ENCODE assay signal across 12 cellular contexts in the genomic region with DNA sequence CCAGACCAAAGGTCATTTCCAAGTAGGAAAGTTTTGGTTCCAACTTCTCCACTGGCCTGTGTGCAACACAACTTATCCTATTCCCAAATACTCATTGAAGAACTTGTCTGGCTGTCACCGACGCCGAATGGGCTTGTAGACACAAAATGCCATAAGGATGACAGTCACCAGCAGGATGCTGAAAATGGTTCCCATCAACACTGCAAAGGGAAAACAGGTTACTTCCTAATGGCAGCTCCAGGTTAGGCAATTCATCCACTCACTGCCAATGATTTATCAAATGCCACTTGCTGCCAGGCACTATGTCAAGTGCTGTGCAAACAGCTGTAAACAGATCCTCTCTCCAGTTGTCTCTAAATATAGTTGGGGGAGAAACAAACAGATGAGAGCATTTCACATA. TPM values are rescaled to one million over a fixed set of nuclear protein-coding genes. Genes with fewer than 3 reads are reported as not detected.
DNase-seq lines count a peak whose midpoint lies in the region; ATAC-seq, FAIRE-seq and TF ChIP-seq lines count a peak whose summit lies in the region.
"Had no signal": no experiment of that assay in that cellular context is flagged by ENCODE, and none has a peak within 500 bp of the region (broad histone marks: within the 10 kb centered on the region; RNA-seq: fewer than 3 reads in every experiment).

No MANE protein-coding gene starts in this region.

- no peak for FAIRE-seq in astrocyte (lab: Jason Lieb, UNC)
- FAIRE-seq: D721Med had no signal

- H3K79me2 ChIP-seq in astrocyte (ENCODE audit: insufficient read depth, low read length): peaks cover 43% of the 10 kb centered on the region

- peaks cover 29% of the 10 kb centered on the region for H3K36me3 ChIP-seq in CD4-positive, CD25-positive, alpha-beta regulatory T cell (ENCODE audit: control insufficient read depth, insufficient read depth, low read length)
- H3K36me3 ChIP-seq in astrocyte (ENCODE audit: insufficient read depth, low read length) (peaks cover 13% of the 10 kb centered on the region), lower lobe of right lung (peaks cover 46% of the 10 kb centered on the region)

- no peak for TF ChIP-seq CTCF in LNCaP clone FGC (IDR thresholded peaks at IDR 0.05; ENCODE audit: control insufficient read depth, extremely low read depth, insufficient read depth)
- no peak for TF ChIP-seq CTCF in astrocyte (IDR thresholded peaks at IDR 0.05; ENCODE audit: insufficient read depth, low read depth, low read length)
- no peak for TF ChIP-seq CTCF in lower lobe of right lung (IDR thresholded peaks at IDR 0.05)

- no peak overlapping the region for H2AFZ ChIP-seq in astrocyte (ENCODE audit: low read depth, low read length)

- no peaks in the 10 kb centered on the region for H3K27me3 Mint-ChIP-seq in CD4-positive, CD25-positive, alpha-beta regulatory T cell
- no peaks in the 10 kb centered on the region for H3K27me3 Mint-ChIP-seq in astrocyte (ENCODE audit: low read depth, unreplicated experiment)

- H3K4me1 Mint-ChIP-seq in CD4-positive, CD25-positive, alpha-beta regulatory T cell: peaks cover 13 to 55% (median 40%) of the 10 kb centered on the region in 4 donors
- H3K4me1 Mint-ChIP-seq in astrocyte (ENCODE audit: low read depth, unreplicated experiment): peaks cover 26% of the 10 kb centered on the region

- no peak overlapping the region for H3K4me3 ChIP-seq in CD4-positive, CD25-positive, alpha-beta regulatory T cell (ENCODE audit: low read depth, low read length)
- H3K4me3 ChIP-seq in LNCaP clone FGC (ENCODE audit: low read depth, low read length) (no peak overlapping the region), astrocyte (ENCODE audit: insufficient read depth, low read depth, low read length) (no peak overlapping the region), lower lobe of right lung (no peak overlapping the region)
- H3K4me3 ChIP-seq: esophagus squamous epithelium had no signal

- peaks cover 13% of the 10 kb centered on the region for H3K36me3 Mint-ChIP-seq in CD4-positive, CD25-positive, alpha-beta regulatory T cell
- H3K36me3 Mint-ChIP-seq in astrocyte (ENCODE audit: low read depth, unreplicated experiment): peaks cover 3% of the 10 kb centered on the region

- no peak for DNase-seq in CD4-positive, CD25-positive, alpha-beta regulatory T cell
- DNase-seq in LNCaP clone FGC (ENCODE audit: low read depth): peak; percentile 80
- no peak for DNase-seq in astrocyte (ENCODE audit: low read depth)
- DNase-seq in lower lobe of right lung: no peak
- no peak for DNase-seq in COR-L47 (lab: John Stamatoyannopoulos, UW)
- no peak for DNase-seq in stimulated activated CD8-positive, alpha-beta memory T cell treated with anti-CD3 and anti-CD28 coated beads, Interleukin-4, amount 100 ng/mL, for 48 hours
- DNase-seq: activated CD4-positive, alpha-beta T cell treated with anti-CD3 and anti-CD28 coated beads for 48 hours; esophagus squamous epithelium; NCI-H1930 had no signal

- no peaks in the 10 kb centered on the region for H3K9me3 Mint-ChIP-seq in CD4-positive, CD25-positive, alpha-beta regulatory T cell
- H3K9me3 Mint-ChIP-seq in astrocyte (ENCODE audit: unreplicated experiment): no peaks in the 10 kb centered on the region

- ATAC-seq in CD4-positive, CD25-positive, alpha-beta regulatory T cell (ENCODE audit: low read depth in 2 of 2): no peak
- ATAC-seq in lower lobe of right lung (peak in 1 of 2 donors; percentile 16), GM21528 (IDR thresholded peaks at IDR 0.05; ENCODE audit: low FRiP score, unreplicated experiment) (no peak), GM19467 (IDR thresholded peaks at IDR 0.05; ENCODE audit: unreplicated experiment) (no peak)

- peaks cover 25% of the 10 kb centered on the region for H3K4me1 ChIP-seq in CD4-positive, CD25-positive, alpha-beta regulatory T cell (ENCODE audit: control insufficient read depth, insufficient read depth, low read length, poor library complexity, severe bottlenecking)
- H3K4me1 ChIP-seq in astrocyte (ENCODE audit: insufficient read depth, low read length): peaks cover 22% of the 10 kb centered on the region
- peaks cover 69% of the 10 kb centered on the region for H3K4me1 ChIP-seq in lower lobe of right lung

- H3K4me2 ChIP-seq in astrocyte (ENCODE audit: low read length): no peak overlapping the region

- H3K9me3 ChIP-seq in CD4-positive, CD25-positive, alpha-beta regulatory T cell (ENCODE audit: control insufficient read depth in 2 of 2, low read length in 2 of 2): no peaks in the 10 kb centered on the region
- H3K9me3 ChIP-seq in astrocyte (ENCODE audit: insufficient read depth, low read depth, low read length): no peaks in the 10 kb centered on the region
- no peaks in the 10 kb centered on the region for H3K9me3 ChIP-seq in lower lobe of right lung
- H3K9me3 ChIP-seq: esophagus squamous epithelium had no signal

- H3K4me3 Mint-ChIP-seq in CD4-positive, CD25-positive, alpha-beta regulatory T cell: peak overlapping the region in 1 of 4 donors; percentile 29
- no peak overlapping the region for H3K4me3 Mint-ChIP-seq in astrocyte (ENCODE audit: unreplicated experiment)

- no peaks in the 10 kb centered on the region for H3K27me3 ChIP-seq in CD4-positive, CD25-positive, alpha-beta regulatory T cell (ENCODE audit: control insufficient read depth, insufficient read depth, low read length)
- no peaks in the 10 kb centered on the region for H3K27me3 ChIP-seq in astrocyte (ENCODE audit: insufficient read depth, low read length)
- H3K27me3 ChIP-seq in lower lobe of right lung (ENCODE audit: low read depth): no peaks in the 10 kb centered on the region
- H3K27me3 ChIP-seq: esophagus squamous epithelium had no signal

- H3K9ac ChIP-seq in astrocyte (ENCODE audit: low read length): peak overlapping the region; percentile 49

- H4K20me1 ChIP-seq in astrocyte (ENCODE audit: insufficient read depth, low read length): peaks cover 20% of the 10 kb centered on the region

- no peak overlapping the region for H3K27ac ChIP-seq in CD4-positive, CD25-positive, alpha-beta regulatory T cell (ENCODE audit: insufficient read depth, low read length, poor library complexity, severe bottlenecking)
- H3K27ac ChIP-seq in astrocyte (ENCODE audit: low read depth, low read length) (no peak overlapping the region), lower lobe of right lung (peak overlapping the region; percentile 53)

- H3K27ac Mint-ChIP-seq in CD4-positive, CD25-positive, alpha-beta regulatory T cell: peak overlapping the region in 2 of 3 donors; percentile 53 to 58
- H3K27ac Mint-ChIP-seq in astrocyte (ENCODE audit: unreplicated experiment): peak overlapping the region; percentile 34

- intact Hi-C loops in lower lobe of right lung (cut with DNase I): no loop called here

RNA-seq across cellular contexts. Expression of a gene that starts 6.1 kb away (rescaled TPM):
- 13.5 TPM for total RNA-seq in CD4-positive, CD25-positive, alpha-beta regulatory T cell
- polyA plus RNA-seq in CD4-positive, CD25-positive, alpha-beta regulatory T cell: 10 to 100 TPM; 16.3 to 22.6 (median 19.8) TPM
- total RNA-seq in astrocyte (11.5 and 13.0 TPM in 2 replicates), lower lobe of right lung (19.7 TPM)

RNA-seq across cellular contexts. Expression of a gene that starts 43.0 kb away (rescaled TPM):
- total RNA-seq in CD4-positive, CD25-positive, alpha-beta regulatory T cell: 71.0 TPM
- 10 to 100 TPM; 36.6 to 48.2 (median 41.1) TPM for polyA plus RNA-seq in CD4-positive, CD25-positive, alpha-beta regulatory T cell
- total RNA-seq in astrocyte (22.5 and 23.9 TPM in 2 replicates), lower lobe of right lung (62.5 TPM)

RNA-seq across cellular contexts. Expression of a gene that starts 46.1 kb away (rescaled TPM):
- 95.3 TPM for total RNA-seq in CD4-positive, CD25-positive, alpha-beta regulatory T cell
- 10 to 100 TPM; 79.0 to 87.6 (median 81.7) TPM for polyA plus RNA-seq in CD4-positive, CD25-positive, alpha-beta regulatory T cell
- total RNA-seq in astrocyte (32.7 and 33.4 TPM in 2 replicates), lower lobe of right lung (62.2 TPM)
